Comparison of ENCODE assay signal across 10 cellular contexts in genomic region chr6:138105446-138105845, GRCh38. TPM values are rescaled to one million over a fixed set of nuclear protein-coding genes. Genes with fewer than 3 reads are reported as not detected.
DNase-seq lines count a peak whose midpoint lies in the region; ATAC-seq, FAIRE-seq and TF ChIP-seq lines count a peak whose summit lies in the region.
"Had no signal": no experiment of that assay in that cellular context is flagged by ENCODE, and none has a peak within 500 bp of the region (broad histone marks: within the 10 kb centered on the region; RNA-seq: fewer than 3 reads in every experiment).

No MANE protein-coding gene starts in this region.

- TF ChIP-seq CTCF in AG04450 (IDR thresholded peaks at IDR 0.05; ENCODE audit: low read depth, low read length) = no peak
- no peak for TF ChIP-seq CTCF in astrocyte of the spinal cord (IDR thresholded peaks at IDR 0.05; ENCODE audit: low read depth, low read length)
- TF ChIP-seq CTCF in HepG2 (CRISPR knock-in tag; IDR thresholded peaks at IDR 0.05) = no peak

- H2AFZ ChIP-seq in HepG2 (ENCODE audit: low read length) = no peak overlapping the region

- no peak for FAIRE-seq in HepG2 (lab: Jason Lieb, UNC)
- FAIRE-seq: endometrium had no signal

- no peak for DNase-seq in AG04450 (ENCODE audit: low read depth, low spot score)
- DNase-seq in HuH-7 (ENCODE audit: low spot score) = peak; percentile 69
- DNase-seq in astrocyte of the spinal cord (ENCODE audit: low read depth, low spot score) = no peak
- peak; percentile 70 for DNase-seq in HepG2 (ENCODE audit: low spot score)
- DNase-seq in NOMO-1 treated with DMSO at 0.1 percent for 48 hours (lab: John Stamatoyannopoulos, UW; ENCODE audit: unreplicated experiment) = no peak
- no peak for DNase-seq in SK-N-DZ (ENCODE audit: low spot score)
- DNase-seq in SJCRH30 = no peak
- DNase-seq: NCI-H1048 had no signal

- no TSS peak for BruUV-seq in HepG2 (replicated peaks; lab: Mats Ljungman, UMichigan)

- no peak for TF ChIP-seq POLR2A in HepG2 (IDR thresholded peaks at IDR 0.05; ENCODE audit: insufficient read depth in 1 of 2, low read depth in 2 of 2, low read length in 2 of 2)

- H3K4me3 ChIP-seq in AG04450 (ENCODE audit: low read depth, low read length) (peak overlapping the region; percentile 65), astrocyte of the spinal cord (ENCODE audit: low read depth, low read length) (peak overlapping the region; percentile 77), HepG2 (replicated peaks in 1 of 3; ENCODE audit: insufficient read depth in 1 of 3, low read depth in 2 of 3, low read length in 3 of 3) (peak overlapping the region; percentile 90 to 95 (median 92)), SJCRH30 (no peak overlapping the region)

- H3K27ac ChIP-seq in AG04450 (ENCODE audit: low read depth, low read length) = no peak overlapping the region
- H3K27ac ChIP-seq in HepG2 (ENCODE audit: extremely low read length, insufficient read depth, low read length) = peak overlapping the region; percentile 86
- H3K27ac ChIP-seq in SJCRH30 = no peak overlapping the region

- H3K9ac ChIP-seq in HepG2 (ENCODE audit: insufficient read depth, low read depth, low read length) = peak overlapping the region; percentile 80; the same call in 1 of the 2 replicates

- H4K20me1 ChIP-seq in HepG2 (ENCODE audit: insufficient read depth, low read length) = no peaks in the 10 kb centered on the region

- H3K27me3 ChIP-seq in AG04450 (ENCODE audit: control insufficient read depth, insufficient read depth, low read length) = peaks cover 6% of the 10 kb centered on the region
- H3K27me3 ChIP-seq in HepG2 (ENCODE audit: control insufficient read depth in 1 of 2, insufficient read depth in 2 of 2, low read length in 2 of 2) = no peaks in the 10 kb centered on the region; a peak in 1 of 5 replicates
- H3K27me3 ChIP-seq in SJCRH30 = no peaks in the 10 kb centered on the region

- TF ChIP-seq EP300 in HepG2 (IDR thresholded peaks at IDR 0.05; ENCODE audit: low read depth in 2 of 2, low read length in 2 of 2) (no peak), HepG2 (CRISPR knock-in tag; IDR thresholded peaks at IDR 0.05; ENCODE audit: borderline replicate concordance) (no peak)

- peak; percentile 20 for ATAC-seq in HepG2
- ATAC-seq in HG03378 (IDR thresholded peaks at IDR 0.05; ENCODE audit: unreplicated experiment) = no peak

- peaks cover 33% of the 10 kb centered on the region for H3K4me1 ChIP-seq in HepG2 (ENCODE audit: insufficient read depth, low read length)
- 0 out of 2 replicates have a peak, but pooled peaks cover 2% of the 10 kb centered on the region for H3K4me1 ChIP-seq in SJCRH30

- CTCF ChIA-PET in AG04450 (lab: Charles Lee) (interaction anchor here (0.5 to 3.5 kb wide), 7 partner anchors 10 to 579 kb away, joined by 3 to 104 read pairs (median 5); no protein-coding TSS in a partner anchor), HepG2 (lab: Yijun Ruan, JAX; ENCODE audit: low intra/inter-chr PET ratio, low total read pairs) (no interaction called here)

- 23% methylated on average over 5 of the region's 5 CpGs for WGBS in HepG2 (ENCODE audit: low lambda C conversion rate)

- POLR2A ChIA-PET in AG04450 (lab: Yijun Ruan, JAX) = interaction anchor here (0.8 to 1.6 kb wide), 2 partner anchors 19 to 101 kb away, joined by 4 read pairs; no protein-coding TSS in a partner anchor
- POLR2A ChIA-PET in HepG2 (lab: Yijun Ruan, JAX) = interaction anchor here (0.8 to 2.8 kb wide), 7 partner anchors 18 to 382 kb away, joined by 3 to 41 read pairs (median 4); no protein-coding TSS in a partner anchor

- H3K4me2 ChIP-seq in HepG2 (ENCODE audit: low read depth, low read length) = peak overlapping the region; percentile 95

- in situ Hi-C loops in astrocyte of the spinal cord (cut with HindIII; ENCODE audit: low sequenced_read_pairs) = no loop called here
- in situ Hi-C loops in HepG2 (cut with HindIII; ENCODE audit: extremely low pct_ligation_motif_present, low pct_unique_long_range_greater_than_20kb) = loop anchor here (10.0 kb wide), 1 partner anchor 401 kb away; no protein-coding TSS in a partner anchor

- intact Hi-C loops in HepG2 (cut with micrococcal nuclease; ENCODE audit: unreplicated experiment) = loop anchor here (5.0 kb wide), 2 partner anchors 233 to 297 kb away; partner anchors contain the start of gene HEBP2

- H3K79me2 ChIP-seq in HepG2 (ENCODE audit: insufficient read depth, low read length) = peaks cover 57% of the 10 kb centered on the region

- H3K9me3 ChIP-seq in AG04450 (ENCODE audit: control insufficient read depth, insufficient read depth, low read length) (no peaks in the 10 kb centered on the region; the same call in 1 of the 2 replicates), HepG2 (ENCODE audit: low read length) (no peaks in the 10 kb centered on the region), SJCRH30 (replicated peaks) (no peaks in the 10 kb centered on the region)

- no peaks in the 10 kb centered on the region; a peak in 1 of 5 replicates for H3K36me3 ChIP-seq in HepG2 (replicated peaks in 1 of 2; ENCODE audit: control insufficient read depth in 1 of 2, insufficient read depth in 2 of 2, low read length in 2 of 2)
- H3K36me3 ChIP-seq in SJCRH30 = no peaks in the 10 kb centered on the region

- no peak for TF ChIP-seq RAD21 in HepG2 (CRISPR knock-in tag; IDR thresholded peaks at IDR 0.05)

TF ChIP-seq in HepG2, 621 proteins besides CTCF, POLR2A, EP300 and RAD21 (continues in another document):
- TF ChIP-seq ETV6 (CRISPR knock-in tag; conservative IDR thresholded peaks at IDR 0.05) (no peak), SMARCE1 (IDR thresholded peaks at IDR 0.05; ENCODE audit: borderline replicate concordance) (no peak), ZNF670 (CRISPR knock-in tag; IDR thresholded peaks at IDR 0.05; ENCODE audit: borderline replicate concordance) (0 out of 2 replicates have a peak, but pooled peaks have one; percentile 33), FOXA3 (CRISPR knock-in tag; IDR thresholded peaks at IDR 0.05) (no peak)

RNA-seq across cellular contexts. Expression of gene PERP, which starts 1.8 kb away (rescaled TPM):
- polyA plus RNA-seq in AG04450 (2011; rRNA removed) (40.5 and 47.6 TPM in 2 replicates), HepG2 (2011; rRNA removed) (53.0 and 53.9 TPM in 2 replicates)
- 24.3 and 25.1 TPM in 2 replicates for polyA minus RNA-seq in AG04450 (2011; rRNA and poly(A)+ RNA removed)
- 16.6 and 26.0 TPM in 2 replicates for total RNA-seq in HepG2 (2016; rRNA removed; fragmentation: Illumina TruSeq; extraction: Trizol)
- 6.4 and 7.0 TPM in 2 replicates for total RNA-seq in HepG2 (2016; cell fraction: cytosol; rRNA removed; fragmentation: Illumina TruSeq; extraction: Trizol; ENCODE audit: low read depth)
- total RNA-seq in HepG2 (2016; cell fraction: insoluble cytoplasmic fraction; rRNA removed; fragmentation: Illumina TruSeq; extraction: Trizol) = 16.2 and 26.8 TPM in 2 replicates
- total RNA-seq in HepG2 (2016; cell fraction: membrane; rRNA removed; fragmentation: Illumina TruSeq; extraction: Trizol) = 17.6 and 19.2 TPM in 2 replicates
- 22.4 and 25.2 TPM in 2 replicates for total RNA-seq in HepG2 (2016; cell fraction: nucleus; rRNA removed; fragmentation: Illumina TruSeq; extraction: Trizol)
- 39.8 and 47.5 TPM in 2 replicates for polyA plus RNA-seq in HepG2 (2011; cell fraction: cytosol; rRNA removed)
- 11.4 and 15.5 TPM in 2 replicates for polyA plus RNA-seq in HepG2 (2011; cell fraction: nucleus; rRNA removed)
- polyA plus RNA-seq in HepG2 (2012) = 80.7 and 95.5 TPM in 2 replicates
- 9.1 and 9.7 TPM in 2 replicates for polyA plus RNA-seq in HepG2 (2016; cell fraction: cytosol; fragmentation: Illumina TruSeq; extraction: Trizol; ENCODE audit: low read depth)
- 21.6 and 23.8 TPM in 2 replicates for polyA plus RNA-seq in HepG2 (2016; cell fraction: insoluble cytoplasmic fraction; fragmentation: Illumina TruSeq; extraction: Trizol; ENCODE audit: low read depth)
- polyA plus RNA-seq in HepG2 (2016; cell fraction: membrane; fragmentation: Illumina TruSeq; extraction: Trizol; ENCODE audit: low read depth) = 18.6 and 19.9 TPM in 2 replicates
- 41.5 and 46.0 TPM in 2 replicates for polyA plus RNA-seq in HepG2 (2016; cell fraction: nucleus; fragmentation: Illumina TruSeq; extraction: Trizol; ENCODE audit: insufficient read depth, low read depth)
- 58.8 and 113 TPM in 2 replicates for polyA minus RNA-seq in HepG2 (2011; rRNA and poly(A)+ RNA removed; ENCODE audit: low replicate concordance)
- 32.1 and 38.6 TPM in 2 replicates for polyA minus RNA-seq in HepG2 (2011; cell fraction: cytosol; rRNA and poly(A)+ RNA removed)
- 9.5 and 12.4 TPM in 2 replicates for polyA minus RNA-seq in HepG2 (2011; cell fraction: nucleus; rRNA and poly(A)+ RNA removed)
- polyA plus RNA-seq in SK-N-DZ (2014; cell fraction: cytosol; rRNA removed) = not detected in 2 replicates
- not detected in 2 replicates for polyA plus RNA-seq in SK-N-DZ (2014; cell fraction: nucleus; rRNA removed)
- 5.4 and 5.7 TPM in 2 replicates for total RNA-seq in SJCRH30 (2014; rRNA removed; shearing (Covaris generic))

RNA-seq across cellular contexts. Expression of gene ARFGEF3, which starts 56.3 kb away (rescaled TPM):
- 0.02 and 0.04 TPM in 2 replicates for polyA plus RNA-seq in AG04450 (2011; rRNA removed)
- 0.09 TPM in 2 replicates for polyA minus RNA-seq in AG04450 (2011; rRNA and poly(A)+ RNA removed)
- total RNA-seq in HepG2 (2016; rRNA removed; fragmentation: Illumina TruSeq; extraction: Trizol) = 0.60 and 0.97 TPM in 2 replicates
- total RNA-seq in HepG2 (2016; cell fraction: cytosol; rRNA removed; fragmentation: Illumina TruSeq; extraction: Trizol; ENCODE audit: low read depth) = 0.09 and 0.10 TPM in 2 replicates
- total RNA-seq in HepG2 (2016; cell fraction: insoluble cytoplasmic fraction; rRNA removed; fragmentation: Illumina TruSeq; extraction: Trizol) = 0.65 and 0.98 TPM in 2 replicates
- 0.31 and 0.34 TPM in 2 replicates for total RNA-seq in HepG2 (2016; cell fraction: membrane; rRNA removed; fragmentation: Illumina TruSeq; extraction: Trizol)
- total RNA-seq in HepG2 (2016; cell fraction: nucleus; rRNA removed; fragmentation: Illumina TruSeq; extraction: Trizol) = 0.88 and 0.96 TPM in 2 replicates
- 2.6 and 2.9 TPM in 2 replicates for polyA plus RNA-seq in HepG2 (2011; rRNA removed)
- polyA plus RNA-seq in HepG2 (2011; cell fraction: cytosol; rRNA removed) = 1.4 and 2.1 TPM in 2 replicates
- 3.8 and 4.4 TPM in 2 replicates for polyA plus RNA-seq in HepG2 (2011; cell fraction: nucleus; rRNA removed)
- 5.5 and 6.4 TPM in 2 replicates for polyA plus RNA-seq in HepG2 (2012)
- polyA plus RNA-seq in HepG2 (2016; cell fraction: cytosol; fragmentation: Illumina TruSeq; extraction: Trizol; ENCODE audit: low read depth) = 0.01 and 0.02 TPM in 2 replicates
- polyA plus RNA-seq in HepG2 (2016; cell fraction: insoluble cytoplasmic fraction; fragmentation: Illumina TruSeq; extraction: Trizol; ENCODE audit: low read depth) = 0.49 and 0.60 TPM in 2 replicates
- 0.03 and 0.08 TPM in 2 replicates for polyA plus RNA-seq in HepG2 (2016; cell fraction: membrane; fragmentation: Illumina TruSeq; extraction: Trizol; ENCODE audit: low read depth)
- polyA plus RNA-seq in HepG2 (2016; cell fraction: nucleus; fragmentation: Illumina TruSeq; extraction: Trizol; ENCODE audit: insufficient read depth, low read depth) = 0.84 and 0.97 TPM in 2 replicates
- 2.5 and 9.3 TPM in 2 replicates for polyA minus RNA-seq in HepG2 (2011; rRNA and poly(A)+ RNA removed; ENCODE audit: low replicate concordance)
- polyA minus RNA-seq in HepG2 (2011; cell fraction: cytosol; rRNA and poly(A)+ RNA removed) = 5.9 and 7.9 TPM in 2 replicates
- polyA minus RNA-seq in HepG2 (2011; cell fraction: nucleus; rRNA and poly(A)+ RNA removed) = 8.0 and 9.9 TPM in 2 replicates
- polyA plus RNA-seq in SK-N-DZ (2014; cell fraction: cytosol; rRNA removed) = 3.7 and 4.1 TPM in 2 replicates
- polyA plus RNA-seq in SK-N-DZ (2014; cell fraction: nucleus; rRNA removed) = 2.1 and 3.0 TPM in 2 replicates
- total RNA-seq in SJCRH30 (2014; rRNA removed; shearing (Covaris generic)) = 8.8 and 9.3 TPM in 2 replicates

Comparison
In these comparisons a context has a peak if more than half of its experiments do, and no peak if none do; other contexts are left out.
1. DNase-seq: peak in HuH-7 (single experiment) and HepG2 (single experiment); none in AG04450 (single experiment), astrocyte of the spinal cord (single experiment), NOMO-1 treated with DMSO at 0.1 percent for 48 hours (single experiment), SK-N-DZ (single experiment) and SJCRH30 (0 of 2).